In genomic region chr16:66552288-66553143, GRCh38 we compare ENCODE assay signal across 1 cellular context.
TF ChIP-seq lines count a peak whose summit lies in the region.

Gene CKLF (plus strand): TSS chr16:66552576. CDS start chr16:66552716, 140 bp downstream.

TF ChIP-seq in K562, 482 proteins besides CTCF, POLR2A, EP300 and RAD21 (continued from another document and continues in another):
- TF ChIP-seq SMAD3 (CRISPR knock-in tag; conservative IDR thresholded peaks at IDR 0.05) = peak; percentile 69; the same call in 1 of the 2 replicates
- TF ChIP-seq SETDB1 (IDR thresholded peaks at IDR 0.05; ENCODE audit: low read length) = peak; percentile 21
- peak; percentile 66 for TF ChIP-seq GMEB1 (CRISPR knock-in tag; IDR thresholded peaks at IDR 0.05)
- peak; percentile 64; the same call in 1 of the 2 replicates for TF ChIP-seq MTA3 (IDR thresholded peaks at IDR 0.05; ENCODE audit: borderline replicate concordance)
- peak; percentile 45; the same call in 1 of the 2 replicates for TF ChIP-seq CREM (IDR thresholded peaks at IDR 0.05; ENCODE audit: low read depth)
- peak; percentile 83; the same call in 1 of the 2 replicates for TF ChIP-seq ZBTB49 (CRISPR knock-in tag; IDR thresholded peaks at IDR 0.05; ENCODE audit: borderline replicate concordance)
- TF ChIP-seq NFE2L1 (tag; IDR thresholded peaks at IDR 0.05; ENCODE audit: borderline replicate concordance, low read depth) = no peak
- TF ChIP-seq ZNF12 (CRISPR knock-in tag; IDR thresholded peaks at IDR 0.05) = peak; percentile 85; the same call in 1 of the 2 replicates
- peak; percentile 28 for TF ChIP-seq CHD1 (IDR thresholded peaks at IDR 0.05; ENCODE audit: low read length)
- TF ChIP-seq KAT7 (CRISPR knock-in tag; IDR thresholded peaks at IDR 0.05; ENCODE audit: borderline replicate concordance) = peak; percentile 96; the same call in 1 of the 2 replicates
- peak in 1 of 2 experiments; percentile 67; a peak in 2 of 4 replicates for TF ChIP-seq UBTF (IDR thresholded peaks at IDR 0.05; ENCODE audit: borderline replicate concordance in 1 of 2, low read depth in 2 of 2, low read length in 2 of 2)
- TF ChIP-seq NR2C2 (CRISPR knock-in tag; IDR thresholded peaks at IDR 0.05) = peak; percentile 44; the same call in 1 of the 2 replicates
- no peak for TF ChIP-seq NR2C2 (tag; IDR thresholded peaks at IDR 0.05)
- 0 out of 2 replicates have a peak, but pooled peaks have one; percentile 52 for TF ChIP-seq TRIM28 (IDR thresholded peaks at IDR 0.05)
- TF ChIP-seq ZBTB43 (CRISPR knock-in tag; IDR thresholded peaks at IDR 0.05) = no peak
- peak; percentile 78 for TF ChIP-seq ZNF740 (CRISPR knock-in tag; IDR thresholded peaks at IDR 0.05)
- TF ChIP-seq ZNF740 (tag; IDR thresholded peaks at IDR 0.05) = no peak; a peak in 1 of 4 replicates
- peak; percentile 97; the same call in 1 of the 2 replicates for TF ChIP-seq RERE (CRISPR knock-in tag; IDR thresholded peaks at IDR 0.05; ENCODE audit: borderline replicate concordance)
- no peak for TF ChIP-seq CREB1 (IDR thresholded peaks at IDR 0.05)
- TF ChIP-seq CREB1 (CRISPR knock-in tag; IDR thresholded peaks at IDR 0.05) = peak; percentile 71
- no peak for TF ChIP-seq STAT5A (IDR thresholded peaks at IDR 0.05; ENCODE audit: borderline replicate concordance, low read length)
- TF ChIP-seq CREB3L1 (IDR thresholded peaks at IDR 0.05; ENCODE audit: borderline replicate concordance, low read depth) = peak; percentile 94
- peak; percentile 51 for TF ChIP-seq HMGN3 (IDR thresholded peaks at IDR 0.05; ENCODE audit: borderline replicate concordance, extremely low read depth, insufficient read length, low read depth, low read length)
- TF ChIP-seq SREBF1 (IDR thresholded peaks at IDR 0.05; ENCODE audit: borderline replicate concordance, low read depth, low read length) = no peak
- peak; percentile 100 for TF ChIP-seq L3MBTL2 (IDR thresholded peaks at IDR 0.05)
- TF ChIP-seq CHD2 (IDR thresholded peaks at IDR 0.05; ENCODE audit: low read depth, low read length) = peak; percentile 83
- TF ChIP-seq MTF1 (CRISPR knock-in tag; IDR thresholded peaks at IDR 0.05; ENCODE audit: borderline replicate concordance) = 0 out of 2 replicates have a peak, but pooled peaks have one; percentile 23
- TF ChIP-seq ZNF134 (CRISPR knock-in tag; conservative IDR thresholded peaks at IDR 0.05) = 0 out of 2 replicates have a peak, but pooled peaks have one; percentile 48
- no peak for TF ChIP-seq ATF1 (CRISPR knock-in tag; IDR thresholded peaks at IDR 0.05)
- TF ChIP-seq ATF1 (tag; IDR thresholded peaks at IDR 0.05) = peak; percentile 57
- TF ChIP-seq MCM2 (IDR thresholded peaks at IDR 0.05; ENCODE audit: low read depth) = no peak
- peak; percentile 63; the same call in 1 of the 2 replicates for TF ChIP-seq ARID1B (IDR thresholded peaks at IDR 0.05)
- TF ChIP-seq HDAC2 (IDR thresholded peaks at IDR 0.05) = peak; percentile 95
- 0 out of 2 replicates have a peak, but pooled peaks have one; percentile 59 for TF ChIP-seq MBD2 (IDR thresholded peaks at IDR 0.05; ENCODE audit: borderline replicate concordance, low read depth)
- TF ChIP-seq ELK1 (CRISPR knock-in tag; IDR thresholded peaks at IDR 0.05) = no peak
- TF ChIP-seq ZNF583 (CRISPR knock-in tag; IDR thresholded peaks at IDR 0.05) = 0 out of 2 replicates have a peak, but pooled peaks have one; percentile 56
- peak; percentile 47; the same call in 1 of the 2 replicates for TF ChIP-seq NFIC (IDR thresholded peaks at IDR 0.05)
- TF ChIP-seq TAF9B (IDR thresholded peaks at IDR 0.05; ENCODE audit: partially characterized antibody) = peak; percentile 80
- TF ChIP-seq ESRRA (IDR thresholded peaks at IDR 0.05; ENCODE audit: borderline replicate concordance, low read depth) = peak; percentile 46; the same call in 1 of the 2 replicates
- peak; percentile 52; the same call in 1 of the 2 replicates for TF ChIP-seq CBX5 (IDR thresholded peaks at IDR 0.05; ENCODE audit: borderline replicate concordance, low read depth)
- TF ChIP-seq ZNF263 (CRISPR knock-in tag; IDR thresholded peaks at IDR 0.05; ENCODE audit: borderline replicate concordance) = peak; percentile 86
- peak; percentile 43 for TF ChIP-seq E2F8 (IDR thresholded peaks at IDR 0.05; ENCODE audit: low read depth, partially characterized antibody)
- no peak for TF ChIP-seq SNRNP70 (optimal IDR thresholded peaks at IDR 0.05; ENCODE audit: low read depth, low read length)
